In genomic region chr2:85539361-85540130, GRCh38 we compare ENCODE assay signal across 1 cellular context.
TF ChIP-seq lines count a peak whose summit lies in the region.

No MANE protein-coding gene starts in this region.

TF ChIP-seq in HepG2, 621 proteins besides CTCF, POLR2A, EP300 and RAD21 (continued from another document and continues in another):
- TF ChIP-seq AFF4 (CRISPR knock-in tag; IDR thresholded peaks at IDR 0.05) (no peak; the same call in none of the 2 replicates), GRHL1 (CRISPR knock-in tag; conservative IDR thresholded peaks at IDR 0.05) (no peak; the same call in 1 of the 2 replicates), SP4 (CRISPR knock-in tag; IDR thresholded peaks at IDR 0.05) (no peak; the same call in 1 of the 2 replicates), ZNF850 (CRISPR knock-in tag; conservative IDR thresholded peaks at IDR 0.05) (0 out of 2 replicates have a peak, but pooled peaks have one; percentile 6), SMAD9 (CRISPR knock-in tag; IDR thresholded peaks at IDR 0.05) (no peak; the same call in 1 of the 2 replicates), KIAA2018 (CRISPR knock-in tag; IDR thresholded peaks at IDR 0.05; ENCODE audit: borderline replicate concordance) (peak; percentile 63; the same call in 1 of the 2 replicates), ZNF362 (CRISPR knock-in tag; IDR thresholded peaks at IDR 0.05; ENCODE audit: borderline replicate concordance) (no peak), ZNF180 (CRISPR knock-in tag; IDR thresholded peaks at IDR 0.05; ENCODE audit: borderline replicate concordance, low read depth) (no peak), ZBTB40 (IDR thresholded peaks at IDR 0.05) (no peak), ZBTB40 (CRISPR knock-in tag; IDR thresholded peaks at IDR 0.05) (peak; percentile 56; the same call in 1 of the 2 replicates), ZNF724P (CRISPR knock-in tag; IDR thresholded peaks at IDR 0.05; ENCODE audit: borderline replicate concordance) (no peak; the same call in 1 of the 2 replicates), KAT7 (CRISPR knock-in tag; IDR thresholded peaks at IDR 0.05; ENCODE audit: borderline replicate concordance) (no peak), RNF219 (CRISPR knock-in tag; IDR thresholded peaks at IDR 0.05) (0 out of 2 replicates have a peak, but pooled peaks have one; percentile 97), ZNF784 (CRISPR knock-in tag; IDR thresholded peaks at IDR 0.05; ENCODE audit: borderline replicate concordance) (no peak), ZNF513 (CRISPR knock-in tag; conservative IDR thresholded peaks at IDR 0.05) (no peak), NFYB (CRISPR knock-in tag; IDR thresholded peaks at IDR 0.05) (no peak)
